Comparison of ENCODE assay signal across 27 cellular contexts in genomic region chr4:18686338-18687039, GRCh38.
"Had no signal": no experiment of that assay in that cellular context is flagged by ENCODE, and none has a peak within 500 bp of the region (broad histone marks: within the 10 kb centered on the region; RNA-seq: fewer than 3 reads in every experiment).

No MANE protein-coding gene starts in this region.

- H3K27ac ChIP-seq: adrenal gland, ascending aorta, foreskin keratinocyte, hepatocyte, parathyroid adenoma, right lobe of liver, skin epidermis, testis, uterus had no signal

- H3K79me2 ChIP-seq: hepatocyte, parathyroid adenoma had no signal

- ATAC-seq: activated CD4-positive, alpha-beta T cell treated with anti-CD3 and anti-CD28 coated beads for 36 hours; activated T-cell treated with anti-CD3 and anti-CD28 coated beads, Interleukin-2, amount 50 U/mL, for 4 hours; foreskin keratinocyte; stimulated activated memory B cell treated with anti-CD40 and anti-IgM and Interleukin-4, amounts not matched to agents 10 μg/mL and 1 μg/mL and 100 μg/mL, for 72 hours had no signal

- H3K36me3 Mint-ChIP-seq: activated naive CD8-positive, alpha-beta T cell; immature natural killer cell; stimulated activated memory B cell treated with anti-CD40 and anti-IgM and Interleukin-4, amounts not matched to agents 10 μg/mL and 1 μg/mL and 100 μg/mL, for 72 hours had no signal

- H3K9me3 ChIP-seq: adrenal gland, ascending aorta, right lobe of liver, testis, uterus had no signal

- H3K36me3 ChIP-seq: adrenal gland, ascending aorta, right lobe of liver, uterus had no signal

- H3K9me3 Mint-ChIP-seq: activated B cell treated with CpG ODN at 0.5 μM for 24 hours; activated T-cell treated with anti-CD3 and anti-CD28 coated beads, Interleukin-2, amount 50 U/mL, for 4 hours; activated T-helper 2 cell treated with anti-CD3 and anti-CD28 coated beads, Interferon-gamma antibody, Interleukin-2, Interleukin-4, amounts not matched to agents 10 μg/mL and 5 μg/mL and 100 μg/mL, durations not matched to agents 14 hours and 24 hours and 36 hours; dendritic cell treated with granulocyte-macrophage colony-stimulating factor and Interleukin-4, amounts not matched to agents 40 ng/mL and 50 ng/mL, for 4 days; nephron progenitor cell; stimulated activated memory B cell treated with anti-CD40 and anti-IgM and Interleukin-4, amounts not matched to agents 10 μg/mL and 1 μg/mL and 100 μg/mL, for 72 hours had no signal

- H3K27me3 ChIP-seq: adrenal gland, ascending aorta, hepatocyte, right lobe of liver, testis, uterus had no signal

- H3K4me1 ChIP-seq: adrenal gland, ascending aorta, foreskin keratinocyte, parathyroid adenoma, right lobe of liver, testis, uterus had no signal

- H3K4me3 ChIP-seq: adrenal gland, ascending aorta, hepatocyte, right lobe of liver, skin epidermis, testis, uterus had no signal

- H2AFZ ChIP-seq: hepatocyte, parathyroid adenoma had no signal

- H3K4me2 ChIP-seq: hepatocyte had no signal

- H3K9ac ChIP-seq: parathyroid adenoma had no signal

- H3K27me3 Mint-ChIP-seq: activated B cell treated with CpG ODN at 0.5 μM for 24 hours; stimulated activated memory B cell treated with anti-CD40 and anti-IgM and Interleukin-4, amounts not matched to agents 10 μg/mL and 1 μg/mL and 100 μg/mL, for 72 hours had no signal

- DNase-seq: activated B cell treated with CpG ODN at 0.5 μM for 24 hours; activated CD4-positive, alpha-beta T cell treated with anti-CD3 and anti-CD28 coated beads for 36 hours; activated CD4-positive, alpha-beta T cell treated with anti-CD3 and anti-CD28 coated beads, Interleukin-2, amount 50 U/mL, for 48 hours; activated CD8-positive, alpha-beta memory T cell treated with anti-CD3 and anti-CD28 coated beads, Interleukin-2, amount 50 U/mL, for 48 hours; activated naive CD4-positive, alpha-beta T cell; activated T-cell treated with anti-CD3 and anti-CD28 coated beads, Interleukin-2, amount 50 U/mL, for 4 hours; adrenal gland; effector CD4-positive, alpha-beta T cell; foreskin keratinocyte; immature natural killer cell; nephron progenitor cell; nucleus accumbens; right lobe of liver; stimulated activated CD4-positive, alpha-beta T cell treated with anti-CD3 and anti-CD28 coated beads, Interleukin-2, amount 100 ng/mL, for 24 hours; T-helper 1 cell; testis; trophoblast cell; uterus had no signal

- FAIRE-seq: TTC549 had no signal

- H3K4me1 Mint-ChIP-seq: activated B cell treated with CpG ODN at 0.5 μM for 24 hours; activated CD4-positive, alpha-beta T cell treated with anti-CD3 and anti-CD28 coated beads for 36 hours; immature natural killer cell; stimulated activated memory B cell treated with anti-CD40 and anti-IgM and Interleukin-4, amounts not matched to agents 10 μg/mL and 1 μg/mL and 100 μg/mL, for 72 hours had no signal

- H3K4me3 Mint-ChIP-seq: activated B cell treated with CpG ODN at 0.5 μM for 24 hours; activated CD4-positive, alpha-beta T cell treated with anti-CD3 and anti-CD28 coated beads for 36 hours; activated naive CD8-positive, alpha-beta T cell; activated T-cell treated with anti-CD3 and anti-CD28 coated beads, Interleukin-2, amount 50 U/mL, for 4 hours; dendritic cell treated with granulocyte-macrophage colony-stimulating factor and Interleukin-4, amounts not matched to agents 40 ng/mL and 50 ng/mL, for 4 days; immature natural killer cell; nephron progenitor cell; stimulated activated memory B cell treated with anti-CD40 and anti-IgM and Interleukin-4, amounts not matched to agents 10 μg/mL and 1 μg/mL and 100 μg/mL, for 72 hours had no signal

- H3K27ac Mint-ChIP-seq: activated B cell treated with CpG ODN at 0.5 μM for 24 hours; activated CD4-positive, alpha-beta T cell treated with anti-CD3 and anti-CD28 coated beads for 36 hours; activated naive CD8-positive, alpha-beta T cell; activated T-helper 2 cell treated with anti-CD3 and anti-CD28 coated beads, Interferon-gamma antibody, Interleukin-2, Interleukin-4, amounts not matched to agents 10 μg/mL and 5 μg/mL and 100 μg/mL, durations not matched to agents 14 hours and 24 hours and 36 hours; dendritic cell treated with granulocyte-macrophage colony-stimulating factor and Interleukin-4, amounts not matched to agents 40 ng/mL and 50 ng/mL, for 4 days; immature natural killer cell; nephron progenitor cell; stimulated activated memory B cell treated with anti-CD40 and anti-IgM and Interleukin-4, amounts not matched to agents 10 μg/mL and 1 μg/mL and 100 μg/mL, for 72 hours had no signal
